ENCODE assay signal across 18 cellular contexts in the genomic region with DNA sequence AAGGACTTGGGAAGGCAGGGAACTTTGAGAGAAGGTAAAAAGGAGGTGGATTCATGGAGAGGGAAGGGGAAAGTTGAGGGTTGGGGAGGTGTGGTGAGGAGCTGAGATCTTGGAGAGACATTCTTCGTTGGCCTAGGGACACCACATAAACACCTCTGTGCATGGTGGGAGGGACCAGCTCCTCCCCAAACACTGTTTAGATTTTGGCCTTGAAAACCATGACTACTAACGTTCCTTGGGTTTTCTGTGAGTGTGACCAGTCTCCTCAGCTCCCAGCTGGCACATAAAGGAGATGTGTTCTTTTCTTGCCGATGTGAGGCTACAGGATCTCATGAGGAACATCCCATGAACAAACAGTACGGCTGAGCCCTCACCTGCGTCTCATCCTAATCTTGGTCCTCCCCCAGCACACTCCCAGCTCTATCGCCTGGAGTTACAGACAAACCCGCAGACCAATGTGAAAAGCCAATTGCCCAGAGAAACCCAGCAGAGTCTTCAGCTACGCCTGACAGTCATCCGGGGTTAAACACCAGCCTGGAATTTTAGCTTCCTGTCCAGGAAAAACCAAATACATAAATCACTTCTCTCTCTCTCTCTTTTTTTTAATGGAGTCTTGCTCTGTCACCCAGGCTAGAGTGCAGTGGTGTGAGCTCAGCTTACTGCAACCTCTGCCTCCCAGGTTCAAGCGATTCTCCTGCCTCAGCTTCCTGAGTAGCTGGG.
"Had no signal": no experiment of that assay in that cellular context is flagged by ENCODE, and none has a peak within 500 bp of the region (broad histone marks: within the 10 kb centered on the region; RNA-seq: fewer than 3 reads in every experiment).

No MANE protein-coding gene starts in this region.

- H3K4me2 ChIP-seq: hepatocyte had no signal

- H3K79me2 ChIP-seq: hepatocyte had no signal

- ATAC-seq: activated CD4-positive, CD25-positive, alpha-beta regulatory T cell treated with anti-CD3 and anti-CD28 coated beads, Interleukin-2, amount 50 U/mL, for 24 hours; effector memory CD8-positive, alpha-beta T cell; mucosa of descending colon; naive thymus-derived CD8-positive, alpha-beta T cell had no signal

- DNase-seq: activated CD4-positive, alpha-beta T cell treated with anti-CD3 and anti-CD28 coated beads, Interleukin-2, amount 50 U/mL, for 4 hours; activated naive CD4-positive, alpha-beta T cell; activated T-cell treated with anti-CD3 and anti-CD28 coated beads, Interleukin-2, amount 50 U/mL, for 48 hours; central memory CD4-positive, alpha-beta T cell; cortex of kidney; effector memory CD8-positive, alpha-beta T cell; erythroblast; kidney glomerular epithelial cell; mucosa of descending colon; naive thymus-derived CD8-positive, alpha-beta T cell; occipital lobe; stimulated activated CD4-positive, alpha-beta T cell treated with anti-CD3 and anti-CD28 coated beads, Interleukin-4, amount 100 ng/mL, for 1 hour; stimulated activated naive CD8-positive, alpha-beta T cell treated with anti-CD3 and anti-CD28 coated beads, Interleukin-15, Interleukin-2, amounts not matched to agents 100 U/mL and 50 U/mL, for 24 hours; testis had no signal

- H3K36me3 Mint-ChIP-seq: naive thymus-derived CD8-positive, alpha-beta T cell had no signal

- H2AFZ ChIP-seq: hepatocyte had no signal

- H3K4me3 ChIP-seq: hepatocyte, lung, mucosa of descending colon, testis had no signal

- H3K4me3 Mint-ChIP-seq: effector memory CD8-positive, alpha-beta T cell; naive thymus-derived CD8-positive, alpha-beta T cell; T-helper 2 cell treated with Interferon-gamma antibody and Interleukin-4, amounts not matched to agents 5 μg/mL and 100 μg/mL, for 36 hours had no signal

- H3K27me3 ChIP-seq: hepatocyte, testis had no signal

- H3K27ac ChIP-seq: hepatocyte, testis had no signal

- H3K9me3 ChIP-seq: testis had no signal

- H3K27ac Mint-ChIP-seq: effector memory CD8-positive, alpha-beta T cell; T-helper 2 cell treated with Interferon-gamma antibody and Interleukin-4, amounts not matched to agents 5 μg/mL and 100 μg/mL, for 36 hours had no signal
